Comparison of ENCODE assay signal across 10 cellular contexts in the genomic region with DNA sequence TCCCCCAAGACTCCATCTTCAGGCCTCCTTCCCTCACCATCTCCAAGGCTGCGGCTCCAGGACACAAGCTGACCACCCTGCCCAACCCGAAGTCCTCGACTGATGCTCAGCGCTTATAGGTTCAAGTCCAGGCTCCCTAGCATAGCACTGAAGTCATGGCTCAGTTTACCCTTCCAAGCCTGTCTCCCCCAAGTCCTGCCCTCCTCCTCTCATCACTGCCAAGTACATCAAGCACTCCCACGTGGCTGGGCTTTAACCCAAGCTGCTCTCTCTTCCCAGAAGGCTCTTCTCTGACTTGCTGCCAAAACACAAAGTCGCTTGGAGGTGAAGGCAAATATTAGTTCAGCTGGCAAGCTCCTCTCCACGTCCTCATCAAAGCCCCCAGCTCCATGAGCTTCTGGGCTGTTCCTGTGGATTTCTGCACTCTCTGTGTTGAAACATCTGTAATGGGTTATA. TPM values are rescaled to one million over a fixed set of nuclear protein-coding genes. Genes with fewer than 3 reads are reported as not detected.
DNase-seq lines count a peak whose midpoint lies in the region; ATAC-seq, FAIRE-seq and TF ChIP-seq lines count a peak whose summit lies in the region.
"Had no signal": no experiment of that assay in that cellular context is flagged by ENCODE, and none has a peak within 500 bp of the region (broad histone marks: within the 10 kb centered on the region; RNA-seq: fewer than 3 reads in every experiment).

No MANE protein-coding gene starts in this region.

- H3K9ac ChIP-seq in astrocyte (ENCODE audit: low read length), result no peak overlapping the region

- no peak overlapping the region for H3K27ac Mint-ChIP-seq in astrocyte (ENCODE audit: unreplicated experiment)

- H3K4me2 ChIP-seq in astrocyte (ENCODE audit: low read length), result peak overlapping the region; percentile 12

- H3K4me1 ChIP-seq in astrocyte (ENCODE audit: insufficient read depth, low read length), result peaks cover 27% of the 10 kb centered on the region
- peaks cover 40 to 45% of the 10 kb centered on the region in 2 donors for H3K4me1 ChIP-seq in thyroid gland

- WGBS in thyroid gland, 2 donors, result 49 to 50% methylated on average over 7 of the region's 7 CpGs

- H3K36me3 Mint-ChIP-seq in astrocyte (ENCODE audit: low read depth, unreplicated experiment), result no peaks in the 10 kb centered on the region
- no peaks in the 10 kb centered on the region for H3K36me3 Mint-ChIP-seq in activated T-cell treated with anti-CD3 and anti-CD28 coated beads, Interleukin-2, amount 50 U/mL, for 4 hours (ENCODE audit: insufficient read depth)

- no peaks in the 10 kb centered on the region for H3K27me3 ChIP-seq in astrocyte (ENCODE audit: insufficient read depth, low read length)
- H3K27me3 ChIP-seq in thyroid gland, result no peaks in the 10 kb centered on the region

- H3K27ac ChIP-seq in astrocyte (ENCODE audit: low read depth, low read length), result no peak overlapping the region
- H3K27ac ChIP-seq in thyroid gland, result peak overlapping the region; percentile 87 to 90 (median 88)

- H3K4me3 ChIP-seq in astrocyte (ENCODE audit: insufficient read depth, low read depth, low read length), result no peak overlapping the region
- H3K4me3 ChIP-seq in thyroid gland (replicated peaks in 1 of 3), result no peak overlapping the region

- H3K79me2 ChIP-seq in astrocyte (ENCODE audit: insufficient read depth, low read length), result no peaks in the 10 kb centered on the region

- H3K9me3 Mint-ChIP-seq in astrocyte (ENCODE audit: unreplicated experiment), result no peaks in the 10 kb centered on the region
- H3K9me3 Mint-ChIP-seq in activated T-cell treated with anti-CD3 and anti-CD28 coated beads, Interleukin-2, amount 50 U/mL, for 4 hours, result no peaks in the 10 kb centered on the region

- intact Hi-C loops in thyroid gland (cut with DNase I), result no loop called here

- TF ChIP-seq CTCF in astrocyte (IDR thresholded peaks at IDR 0.05; ENCODE audit: insufficient read depth, low read depth, low read length), result no peak
- TF ChIP-seq CTCF in thyroid gland (IDR thresholded peaks at IDR 0.05), result peak in 1 of 6 experiments; percentile 1

- no peaks in the 10 kb centered on the region for H4K20me1 ChIP-seq in astrocyte (ENCODE audit: insufficient read depth, low read length)

- no peak for FAIRE-seq in astrocyte (lab: Jason Lieb, UNC)
- FAIRE-seq in islet of Langerhans (lab: Jason Lieb, UNC), result peak; percentile 33
- FAIRE-seq: frontal cortex had no signal

- peaks cover 2% of the 10 kb centered on the region for H3K4me1 Mint-ChIP-seq in astrocyte (ENCODE audit: low read depth, unreplicated experiment)
- H3K4me1 Mint-ChIP-seq in activated T-cell treated with anti-CD3 and anti-CD28 coated beads, Interleukin-2, amount 50 U/mL, for 4 hours (ENCODE audit: low read depth), result peaks cover 3% of the 10 kb centered on the region

- peak in 1 of 2 donors; percentile 37 for TF ChIP-seq POLR2A in thyroid gland (IDR thresholded peaks at IDR 0.05)

- H3K36me3 ChIP-seq in astrocyte (ENCODE audit: insufficient read depth, low read length), result no peaks in the 10 kb centered on the region
- H3K36me3 ChIP-seq in thyroid gland, result no peaks in the 10 kb centered on the region

- no peak overlapping the region for H3K4me3 Mint-ChIP-seq in astrocyte (ENCODE audit: unreplicated experiment)
- no peak overlapping the region for H3K4me3 Mint-ChIP-seq in activated T-cell treated with anti-CD3 and anti-CD28 coated beads, Interleukin-2, amount 50 U/mL, for 4 hours

- peak; percentile 71 for DNase-seq in NCI-H1417 treated with DMSO at 0.1 percent for 48 hours (lab: John Stamatoyannopoulos, UW)
- DNase-seq in astrocyte (ENCODE audit: low read depth), result peak; percentile 75
- peak; percentile 80 to 81 for DNase-seq in thyroid gland
- DNase-seq in activated T-cell treated with anti-CD3 and anti-CD28 coated beads, Interleukin-2, amount 50 U/mL, for 4 hours, result no peak
- no peak for DNase-seq in OCI-M2 (lab: John Stamatoyannopoulos, UW; ENCODE audit: unreplicated experiment)

- no peak overlapping the region for H2AFZ ChIP-seq in astrocyte (ENCODE audit: low read depth, low read length)

- H3K9me3 ChIP-seq in astrocyte (ENCODE audit: insufficient read depth, low read depth, low read length), result no peaks in the 10 kb centered on the region
- H3K9me3 ChIP-seq in thyroid gland, result no peaks in the 10 kb centered on the region

- H3K27me3 Mint-ChIP-seq in astrocyte (ENCODE audit: low read depth, unreplicated experiment), result peaks cover 51% of the 10 kb centered on the region
- H3K27me3 Mint-ChIP-seq in activated T-cell treated with anti-CD3 and anti-CD28 coated beads, Interleukin-2, amount 50 U/mL, for 4 hours (ENCODE audit: low read depth), result peaks cover 42% of the 10 kb centered on the region

- ATAC-seq in GM19397 (IDR thresholded peaks at IDR 0.05; ENCODE audit: unreplicated experiment) (no peak), HG02973 (IDR thresholded peaks at IDR 0.05; ENCODE audit: unreplicated experiment) (no peak)
- no peak for ATAC-seq in activated T-cell treated with anti-CD3 and anti-CD28 coated beads, Interleukin-2, amount 50 U/mL, for 4 hours
- ATAC-seq: Panc1 had no signal

RNA-seq across cellular contexts. Expression of a gene that starts 22.1 kb away (rescaled TPM):
- 139 and 142 TPM in 2 replicates for total RNA-seq in astrocyte
- total RNA-seq in thyroid gland, result 100 to 1,000 TPM; 105 to 296 (median 213) TPM
- 100 to 1,000 TPM in 1 of 3 donors, 10 to 100 TPM in 2; 94.5 to 110 (median 96.7) TPM for total RNA-seq in activated T-cell treated with anti-CD3 and anti-CD28 coated beads, Interleukin-2, amount 50 U/mL, for 4 hours

RNA-seq across cellular contexts. Expression of a gene that starts 23.7 kb away (rescaled TPM):
- total RNA-seq in astrocyte (32.6 and 39.7 TPM in 2 replicates), thyroid gland (10 to 100 TPM; 10.3 to 32.0 (median 23.4) TPM)
- total RNA-seq in activated T-cell treated with anti-CD3 and anti-CD28 coated beads, Interleukin-2, amount 50 U/mL, for 4 hours, result under 1 TPM; 0.76 to 0.94 (median 0.90) TPM

Comparison
In these comparisons a context has a peak if more than half of its experiments do, and no peak if none do; other contexts are left out.
1. DNase-seq: peak in NCI-H1417 treated with DMSO at 0.1 percent for 48 hours (single experiment), astrocyte (single experiment) and thyroid gland (2 of 2); none in activated T-cell treated with anti-CD3 and anti-CD28 coated beads, Interleukin-2, amount 50 U/mL, for 4 hours (single experiment) and OCI-M2 (single experiment).
2. RNA of a gene that starts 23.7 kb away (total RNA-seq): 32.6 to 39.7 TPM in astrocyte and 10.3 to 32.0 TPM in thyroid gland; 0.76 to 0.94 TPM in activated T-cell treated with anti-CD3 and anti-CD28 coated beads, Interleukin-2, amount 50 U/mL, for 4 hours; every median in the first group is over 4 times any median in the second.